Comparison of ENCODE assay signal across 8 cellular contexts in genomic region chr1:160285506-160285905, GRCh38. TPM values are rescaled to one million over a fixed set of nuclear protein-coding genes. Genes with fewer than 3 reads are reported as not detected.
A peak's percentile ranks its signal among the peaks of the same experiment; 100 is the strongest.
DNase-seq lines count a peak whose midpoint lies in the region; ATAC-seq lines count a peak whose summit lies in the region.

No MANE protein-coding gene starts in this region.

- POLR2A ChIA-PET in activated CD4-positive, alpha-beta memory T cell treated with anti-CD3 and anti-CD28 coated beads for 36 hours (lab: Charles Lee) = interaction anchor here (0.6 to 2.5 kb wide), 7 partner anchors 22 to 85 kb away, joined by 3 to 25 read pairs (median 4); partner anchors contain the start of gene DCAF8

- peaks cover 6% of the 10 kb centered on the region for H3K4me1 ChIP-seq in iPS-15b (ENCODE audit: control insufficient read depth, insufficient read depth, low read length)

- no peaks in the 10 kb centered on the region for H3K9me3 ChIP-seq in iPS-15b (ENCODE audit: control insufficient read depth, insufficient read depth, low read length)

- no peaks in the 10 kb centered on the region for H3K9me3 Mint-ChIP-seq in T-helper 1 cell treated with Interleukin-12 subunit alpha and Interleukin-12 subunit beta and Interleukin-4 antibody, amounts not matched to agents 30 μg/mL and 1 μg/mL, for 36 hours
- no peaks in the 10 kb centered on the region for H3K9me3 Mint-ChIP-seq in activated CD4-positive, alpha-beta memory T cell treated with anti-CD3 and anti-CD28 coated beads for 36 hours
- H3K9me3 Mint-ChIP-seq in stimulated activated memory B cell treated with anti-CD40 and anti-IgM and Interleukin-4, amounts not matched to agents 10 μg/mL and 1 μg/mL and 100 μg/mL, for 72 hours = no peaks in the 10 kb centered on the region

- H3K27me3 Mint-ChIP-seq in T-helper 1 cell treated with Interleukin-12 subunit alpha and Interleukin-12 subunit beta and Interleukin-4 antibody, amounts not matched to agents 30 μg/mL and 1 μg/mL, for 36 hours (ENCODE audit: low read depth) = no peaks in the 10 kb centered on the region
- no peaks in the 10 kb centered on the region for H3K27me3 Mint-ChIP-seq in activated CD4-positive, alpha-beta memory T cell treated with anti-CD3 and anti-CD28 coated beads for 36 hours
- H3K27me3 Mint-ChIP-seq in stimulated activated memory B cell treated with anti-CD40 and anti-IgM and Interleukin-4, amounts not matched to agents 10 μg/mL and 1 μg/mL and 100 μg/mL, for 72 hours = no peaks in the 10 kb centered on the region

- H3K27ac Mint-ChIP-seq in T-helper 1 cell treated with Interleukin-12 subunit alpha and Interleukin-12 subunit beta and Interleukin-4 antibody, amounts not matched to agents 30 μg/mL and 1 μg/mL, for 36 hours = peak overlapping the region; percentile 50
- H3K27ac Mint-ChIP-seq in activated CD4-positive, alpha-beta memory T cell treated with anti-CD3 and anti-CD28 coated beads for 36 hours = no peak overlapping the region
- H3K27ac Mint-ChIP-seq in stimulated activated memory B cell treated with anti-CD40 and anti-IgM and Interleukin-4, amounts not matched to agents 10 μg/mL and 1 μg/mL and 100 μg/mL, for 72 hours = peak overlapping the region; percentile 93

- H3K9ac ChIP-seq in iPS-15b (ENCODE audit: low read depth, low read length) = peak overlapping the region; percentile 70

- H3K36me3 ChIP-seq in iPS-15b (ENCODE audit: control insufficient read depth, insufficient read depth, low read length) = peaks cover 18% of the 10 kb centered on the region

- peak overlapping the region; percentile 99 for H3K4me3 Mint-ChIP-seq in T-helper 1 cell treated with Interleukin-12 subunit alpha and Interleukin-12 subunit beta and Interleukin-4 antibody, amounts not matched to agents 30 μg/mL and 1 μg/mL, for 36 hours
- H3K4me3 Mint-ChIP-seq in activated CD4-positive, alpha-beta memory T cell treated with anti-CD3 and anti-CD28 coated beads for 36 hours = peak overlapping the region; percentile 48
- peak overlapping the region; percentile 99 for H3K4me3 Mint-ChIP-seq in stimulated activated memory B cell treated with anti-CD40 and anti-IgM and Interleukin-4, amounts not matched to agents 10 μg/mL and 1 μg/mL and 100 μg/mL, for 72 hours

- CTCF ChIA-PET in activated CD4-positive, alpha-beta memory T cell treated with anti-CD3 and anti-CD28 coated beads for 36 hours (lab: Charles Lee) = interaction anchor here (1.5 to 2.6 kb wide), 4 partner anchors 34 to 184 kb away, joined by 7 to 14 read pairs (median 8); no protein-coding TSS in a partner anchor

- H3K4me1 Mint-ChIP-seq in T-helper 1 cell treated with Interleukin-12 subunit alpha and Interleukin-12 subunit beta and Interleukin-4 antibody, amounts not matched to agents 30 μg/mL and 1 μg/mL, for 36 hours (ENCODE audit: low read depth) = peaks cover 22% of the 10 kb centered on the region
- H3K4me1 Mint-ChIP-seq in activated CD4-positive, alpha-beta memory T cell treated with anti-CD3 and anti-CD28 coated beads for 36 hours (ENCODE audit: low read depth) = peaks cover 20% of the 10 kb centered on the region
- peaks cover 28% of the 10 kb centered on the region for H3K4me1 Mint-ChIP-seq in stimulated activated memory B cell treated with anti-CD40 and anti-IgM and Interleukin-4, amounts not matched to agents 10 μg/mL and 1 μg/mL and 100 μg/mL, for 72 hours

- DNase-seq in T-helper 1 cell (no peak), hypothalamus (lab: John Stamatoyannopoulos, UW) (no peak), AML-193 (lab: John Stamatoyannopoulos, UW) (no peak)
- DNase-seq in activated CD4-positive, alpha-beta memory T cell treated with anti-CD3 and anti-CD28 coated beads for 36 hours = no peak

- peaks cover 30% of the 10 kb centered on the region for H3K36me3 Mint-ChIP-seq in T-helper 1 cell treated with Interleukin-12 subunit alpha and Interleukin-12 subunit beta and Interleukin-4 antibody, amounts not matched to agents 30 μg/mL and 1 μg/mL, for 36 hours (ENCODE audit: low read depth)
- H3K36me3 Mint-ChIP-seq in activated CD4-positive, alpha-beta memory T cell treated with anti-CD3 and anti-CD28 coated beads for 36 hours = peaks cover 26% of the 10 kb centered on the region
- H3K36me3 Mint-ChIP-seq in stimulated activated memory B cell treated with anti-CD40 and anti-IgM and Interleukin-4, amounts not matched to agents 10 μg/mL and 1 μg/mL and 100 μg/mL, for 72 hours = peaks cover 27% of the 10 kb centered on the region

- ATAC-seq in stimulated activated memory B cell treated with anti-CD40 and anti-IgM and Interleukin-4, amounts not matched to agents 10 μg/mL and 1 μg/mL and 100 μg/mL, for 72 hours = no peak
- no peak for ATAC-seq in GM21717 (IDR thresholded peaks at IDR 0.05; ENCODE audit: unreplicated experiment)

- no peaks in the 10 kb centered on the region for H3K27me3 ChIP-seq in iPS-15b (ENCODE audit: control insufficient read depth, insufficient read depth, low read length)

- intact Hi-C loops in activated CD4-positive, alpha-beta memory T cell treated with anti-CD3 and anti-CD28 coated beads for 36 hours (cut with micrococcal nuclease) = loop anchor here (1.0 to 5.0 kb wide), 3 partner anchors 23 to 184 kb away; partner anchors contain the start of genes COPA, DCAF8 and NCSTN

- peak overlapping the region; percentile 28 for H3K4me3 ChIP-seq in iPS-15b (ENCODE audit: low read depth, low read length)

RNA-seq across cellular contexts. Expression of gene PEX19, which starts 0.6 kb away (rescaled TPM):
- total RNA-seq in activated CD4-positive, alpha-beta memory T cell treated with anti-CD3 and anti-CD28 coated beads for 36 hours = 10 to 100 TPM; 50.0 to 61.1 TPM

RNA-seq across cellular contexts. Expression of gene DCAF8, which starts 23.2 kb away (rescaled TPM):
- 100 to 1,000 TPM; 142 to 150 TPM for total RNA-seq in activated CD4-positive, alpha-beta memory T cell treated with anti-CD3 and anti-CD28 coated beads for 36 hours

RNA-seq across cellular contexts. Expression of gene COPA, which starts 57.5 kb away (rescaled TPM):
- 100 to 1,000 TPM; 132 TPM for total RNA-seq in activated CD4-positive, alpha-beta memory T cell treated with anti-CD3 and anti-CD28 coated beads for 36 hours

RNA-seq across cellular contexts. Expression of gene NCSTN, which starts 57.7 kb away (rescaled TPM):
- 10 to 100 TPM; 39.8 to 42.6 TPM for total RNA-seq in activated CD4-positive, alpha-beta memory T cell treated with anti-CD3 and anti-CD28 coated beads for 36 hours

Comparison
In these comparisons a context has a peak if more than half of its experiments do, and no peak if none do; other contexts are left out.
1. H3K4me3 Mint-ChIP-seq: peak in every context shown above with its lines; median percentile 99 in T-helper 1 cell treated with Interleukin-12 subunit alpha and Interleukin-12 subunit beta and Interleukin-4 antibody, amounts not matched to agents 30 μg/mL and 1 μg/mL, for 36 hours; 99 in stimulated activated memory B cell treated with anti-CD40 and anti-IgM and Interleukin-4, amounts not matched to agents 10 μg/mL and 1 μg/mL and 100 μg/mL, for 72 hours; 48 in activated CD4-positive, alpha-beta memory T cell treated with anti-CD3 and anti-CD28 coated beads for 36 hours.